8 cellular contexts compared by ENCODE assay signal in the genomic region with DNA sequence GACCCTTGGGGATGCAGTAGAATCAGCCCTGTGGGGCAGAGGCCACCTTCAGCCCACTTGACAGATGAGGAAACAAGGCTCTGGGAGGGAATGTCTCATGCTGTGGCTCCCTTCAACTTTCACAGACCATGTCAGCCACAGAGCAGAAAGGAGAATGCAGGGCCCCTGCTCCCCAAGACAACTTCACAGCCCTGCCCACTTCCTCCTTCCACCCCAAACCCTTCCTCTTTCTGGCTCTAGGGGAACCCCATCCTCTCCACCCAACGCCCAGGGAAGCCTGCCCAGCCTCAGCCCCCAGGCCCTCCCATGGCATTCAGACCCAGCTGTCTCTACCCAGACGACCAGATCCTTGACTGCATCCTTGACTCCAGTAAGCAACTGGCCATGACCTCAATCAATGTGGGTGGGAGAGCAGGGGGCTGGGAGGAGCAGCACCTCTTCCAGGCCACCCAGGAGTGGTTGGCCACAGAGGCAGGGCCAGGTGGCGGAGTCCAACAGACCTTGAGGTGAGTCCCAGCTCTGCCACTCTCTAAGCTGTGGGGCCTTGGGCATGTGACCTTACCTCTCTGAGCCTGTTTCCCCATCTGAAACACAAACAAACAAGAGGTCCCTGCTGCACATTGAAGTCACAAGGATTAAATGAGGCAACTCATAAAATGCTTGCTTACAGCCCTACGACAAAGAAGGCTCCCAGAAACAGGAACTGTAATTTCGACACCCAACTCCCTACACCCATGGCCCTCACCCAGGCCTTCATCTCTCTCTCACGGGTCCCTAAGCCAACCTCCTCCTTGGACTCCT. TPM values are rescaled to one million over a fixed set of nuclear protein-coding genes. Genes with fewer than 3 reads are reported as not detected.
DNase-seq lines count a peak whose midpoint lies in the region; ATAC-seq and TF ChIP-seq lines count a peak whose summit lies in the region.

No MANE protein-coding gene starts in this region.

- ATAC-seq in CD4-positive, alpha-beta T cell (ENCODE audit: poor library complexity): peak; percentile 8
- ATAC-seq in HG02759 (IDR thresholded peaks at IDR 0.05; ENCODE audit: unreplicated experiment) (peak; percentile 46), GM21360 (IDR thresholded peaks at IDR 0.05; ENCODE audit: unreplicated experiment) (no peak)

- no peaks in the 10 kb centered on the region for H3K9me3 ChIP-seq in CD4-positive, alpha-beta T cell (ENCODE audit: control insufficient read depth, low read length)
- no peaks in the 10 kb centered on the region for H3K9me3 ChIP-seq in liver (ENCODE audit: control insufficient read depth in 4 of 4, low read length in 3 of 4)
- H3K9me3 ChIP-seq in vagina: no peaks in the 10 kb centered on the region

- peaks cover 12 to 56% (median 46%) of the 10 kb centered on the region in 4 donors for H3K36me3 ChIP-seq in liver (ENCODE audit: control insufficient read depth in 4 of 4, insufficient read depth in 3 of 4, low read depth in 1 of 4, low read length in 3 of 4)
- peaks cover 0 to 73% of the 10 kb centered on the region in 2 donors for H3K36me3 ChIP-seq in vagina

- CTCF ChIA-PET in CD4-positive, alpha-beta T cell (lab: Charles Lee): interaction anchor here (2.3 kb wide), 1 partner anchor 43 kb away, joined by 8 read pairs; no protein-coding TSS in a partner anchor
- CTCF ChIA-PET in activated CD4-positive, alpha-beta memory T cell treated with anti-CD3 and anti-CD28 coated beads, Interleukin-2, amount 10 ng/mL, durations not matched to agents 7 days and 5 days (lab: Charles Lee): interaction anchor here (0.8 to 4.4 kb wide), 6 partner anchors 15 to 78 kb away, joined by 3 to 23 read pairs (median 10); a partner anchor contains a TSS

- H3K4me3 ChIP-seq in liver (ENCODE audit: low read depth in 1 of 3, low read length in 3 of 3): no peak overlapping the region
- H3K4me3 ChIP-seq in vagina: no peak overlapping the region

- no peaks in the 10 kb centered on the region for H3K9me3 Mint-ChIP-seq in CD4-positive, alpha-beta T cell
- H3K9me3 Mint-ChIP-seq in activated CD4-positive, alpha-beta memory T cell treated with anti-CD3 and anti-CD28 coated beads, Interleukin-2, amount 10 ng/mL, durations not matched to agents 7 days and 5 days: no peaks in the 10 kb centered on the region

- H3K4me1 ChIP-seq in liver (ENCODE audit: control insufficient read depth in 4 of 4, insufficient read depth in 4 of 4, low read length in 3 of 4): peaks cover 0 to 10% (median 0%) of the 10 kb centered on the region in 4 donors
- H3K4me1 ChIP-seq in vagina: peaks cover 46% of the 10 kb centered on the region

- TF ChIP-seq CTCF in CD4-positive, alpha-beta T cell (IDR thresholded peaks at IDR 0.05): no peak
- no peak for TF ChIP-seq CTCF in liver (IDR thresholded peaks at IDR 0.05; ENCODE audit: low read depth, low read length, missing input control)
- TF ChIP-seq CTCF in vagina (IDR thresholded peaks at IDR 0.05): no peak

- peaks cover 91% of the 10 kb centered on the region for H3K4me1 Mint-ChIP-seq in CD4-positive, alpha-beta T cell (ENCODE audit: low read depth)
- H3K4me1 Mint-ChIP-seq in activated CD4-positive, alpha-beta memory T cell treated with anti-CD3 and anti-CD28 coated beads, Interleukin-2, amount 10 ng/mL, durations not matched to agents 7 days and 5 days: peaks cover 88% of the 10 kb centered on the region

- POLR2A ChIA-PET in CD4-positive, alpha-beta T cell (lab: Charles Lee): interaction anchor here (0.6 to 7.6 kb wide), 5 partner anchors 13 to 1238 kb away, joined by 3 to 70 read pairs (median 6); a partner anchor contains a TSS
- POLR2A ChIA-PET in activated CD4-positive, alpha-beta memory T cell treated with anti-CD3 and anti-CD28 coated beads, Interleukin-2, amount 10 ng/mL, durations not matched to agents 7 days and 5 days (lab: Charles Lee): interaction anchor here (0.7 to 5.8 kb wide), 11 partner anchors 11 to 79 kb away, joined by 3 to 82 read pairs (median 5); a partner anchor contains a TSS

- H3K27ac Mint-ChIP-seq in CD4-positive, alpha-beta T cell: peak overlapping the region; percentile 93
- H3K27ac Mint-ChIP-seq in activated CD4-positive, alpha-beta memory T cell treated with anti-CD3 and anti-CD28 coated beads, Interleukin-2, amount 10 ng/mL, durations not matched to agents 7 days and 5 days: peak overlapping the region; percentile 98

- no peak for TF ChIP-seq RAD21 in liver (IDR thresholded peaks at IDR 0.05)

- H3K27ac ChIP-seq in CD4-positive, alpha-beta T cell (ENCODE audit: low read depth, low read length): peak overlapping the region; percentile 89
- H3K27ac ChIP-seq in liver (ENCODE audit: low read depth in 1 of 2, low read length in 2 of 2) (peak overlapping the region; percentile 58 to 69), vagina (no peak overlapping the region)

- no peak for TF ChIP-seq POLR2A in vagina (IDR thresholded peaks at IDR 0.05)

- DNase-seq in CD4-positive, alpha-beta T cell: peak in 4 of 10 experiments; percentile 23 to 33 (median 28)
- DNase-seq in activated CD4-positive, alpha-beta memory T cell treated with anti-CD3 and anti-CD28 coated beads, Interleukin-2, amount 10 ng/mL, durations not matched to agents 7 days and 5 days: peak; percentile 73
- no peak for DNase-seq in mesenteric fat pad (ENCODE audit: low spot score)
- DNase-seq in vagina (ENCODE audit: extremely low spot score in 2 of 2): no peak
- no peak for DNase-seq in NCI-H510A treated with DMSO at 0.1 percent for 48 hours (lab: John Stamatoyannopoulos, UW)

- H3K36me3 Mint-ChIP-seq in CD4-positive, alpha-beta T cell (ENCODE audit: low read depth): peaks cover 88% of the 10 kb centered on the region
- peaks cover 92% of the 10 kb centered on the region for H3K36me3 Mint-ChIP-seq in activated CD4-positive, alpha-beta memory T cell treated with anti-CD3 and anti-CD28 coated beads, Interleukin-2, amount 10 ng/mL, durations not matched to agents 7 days and 5 days (ENCODE audit: low read depth)

- peak overlapping the region in 1 of 2 donors; percentile 20 for H3K9ac ChIP-seq in liver (ENCODE audit: low read depth in 1 of 2, low read length in 2 of 2)

- intact Hi-C loops in CD4-positive, alpha-beta T cell (cut with DNase I, micrococcal nuclease): no loop called here
- intact Hi-C loops in vagina (cut with DNase I): no loop called here

- H3K4me3 Mint-ChIP-seq in CD4-positive, alpha-beta T cell: peak overlapping the region; percentile 83
- peak overlapping the region; percentile 83 for H3K4me3 Mint-ChIP-seq in activated CD4-positive, alpha-beta memory T cell treated with anti-CD3 and anti-CD28 coated beads, Interleukin-2, amount 10 ng/mL, durations not matched to agents 7 days and 5 days

- H3K27me3 ChIP-seq in CD4-positive, alpha-beta T cell (ENCODE audit: control insufficient read depth, insufficient read depth, low read length): no peaks in the 10 kb centered on the region
- no peaks in the 10 kb centered on the region for H3K27me3 ChIP-seq in liver (ENCODE audit: control insufficient read depth in 4 of 4, insufficient read depth in 4 of 4, low read length in 3 of 4)
- H3K27me3 ChIP-seq in vagina: no peaks in the 10 kb centered on the region

- no peaks in the 10 kb centered on the region for H3K27me3 Mint-ChIP-seq in CD4-positive, alpha-beta T cell
- no peaks in the 10 kb centered on the region for H3K27me3 Mint-ChIP-seq in activated CD4-positive, alpha-beta memory T cell treated with anti-CD3 and anti-CD28 coated beads, Interleukin-2, amount 10 ng/mL, durations not matched to agents 7 days and 5 days

- WGBS in liver: 76% methylated on average over 6 of the region's 6 CpGs

RNA-seq across cellular contexts. Expression of a gene that starts 15.8 kb away (rescaled TPM):
- total RNA-seq in CD4-positive, alpha-beta T cell: 100 to 1,000 TPM in 1 of 2 experiments, 10 to 100 TPM in 1; 96.5 to 103 TPM
- total RNA-seq in activated CD4-positive, alpha-beta memory T cell treated with anti-CD3 and anti-CD28 coated beads, Interleukin-2, amount 10 ng/mL, durations not matched to agents 7 days and 5 days: 10 to 100 TPM; 54.1 to 59.8 TPM
- total RNA-seq in liver (10 to 100 TPM; 18.7 to 47.1 TPM), mesenteric fat pad (12.4 TPM), vagina (25.3 TPM)
- 10 to 100 TPM in 1 of 2 donors, 1 to 10 TPM in 1; 9.6 to 14.0 TPM for polyA plus RNA-seq in liver

RNA-seq across cellular contexts. Expression of a gene that starts 18.4 kb away (rescaled TPM):
- total RNA-seq in CD4-positive, alpha-beta T cell: 1 to 10 TPM; 5.0 to 6.2 TPM
- 10 to 100 TPM; 21.5 to 21.7 TPM for total RNA-seq in activated CD4-positive, alpha-beta memory T cell treated with anti-CD3 and anti-CD28 coated beads, Interleukin-2, amount 10 ng/mL, durations not matched to agents 7 days and 5 days
- total RNA-seq in liver (1 to 10 TPM; 4.9 to 8.8 TPM), mesenteric fat pad (8.1 TPM), vagina (6.1 TPM)
- 1 to 10 TPM; 1.7 to 2.6 TPM for polyA plus RNA-seq in liver

RNA-seq across cellular contexts. Expression of a gene that starts 40.7 kb away (rescaled TPM):
- total RNA-seq in CD4-positive, alpha-beta T cell: 10 to 100 TPM; 13.6 to 13.9 TPM
- total RNA-seq in activated CD4-positive, alpha-beta memory T cell treated with anti-CD3 and anti-CD28 coated beads, Interleukin-2, amount 10 ng/mL, durations not matched to agents 7 days and 5 days: 10 to 100 TPM; 48.9 to 50.7 TPM
- total RNA-seq in liver: 10 to 100 TPM; 12.5 to 13.5 TPM
- polyA plus RNA-seq in liver: 10 to 100 TPM in 1 of 2 donors, 1 to 10 TPM in 1; 5.9 to 23.1 TPM
- 36.0 TPM for total RNA-seq in mesenteric fat pad
- 21.1 TPM for total RNA-seq in vagina

RNA-seq across cellular contexts. Expression of a gene that starts 53.2 kb away (rescaled TPM):
- total RNA-seq in CD4-positive, alpha-beta T cell: 100 to 1,000 TPM; 105 to 113 TPM
- total RNA-seq in activated CD4-positive, alpha-beta memory T cell treated with anti-CD3 and anti-CD28 coated beads, Interleukin-2, amount 10 ng/mL, durations not matched to agents 7 days and 5 days: 10 to 100 TPM; 46.9 to 52.6 TPM
- 10 to 100 TPM in 1 of 2 donors, 1 to 10 TPM in 1; 8.7 to 17.1 TPM for total RNA-seq in liver
- polyA plus RNA-seq in liver: 10 to 100 TPM; 10.4 to 21.0 TPM
- total RNA-seq in mesenteric fat pad: 55.5 TPM
- total RNA-seq in vagina: 44.7 TPM
